Comparison of ENCODE assay signal across 13 cellular contexts in genomic region chr16:85757341-85757822, GRCh38. TPM values are rescaled to one million over a fixed set of nuclear protein-coding genes. Genes with fewer than 3 reads are reported as not detected.
DNase-seq lines count a peak whose midpoint lies in the region; ATAC-seq and TF ChIP-seq lines count a peak whose summit lies in the region.
"Had no signal": no experiment of that assay in that cellular context is flagged by ENCODE, and none has a peak within 500 bp of the region (broad histone marks: within the 10 kb centered on the region; RNA-seq: fewer than 3 reads in every experiment).

No MANE protein-coding gene starts in this region.

- TF ChIP-seq EP300 in SK-N-SH (IDR thresholded peaks at IDR 0.05; ENCODE audit: borderline replicate concordance in 1 of 2, low read depth in 1 of 2, low read length in 1 of 2), result no peak

- no peak for TF ChIP-seq CTCF in SK-N-SH (IDR thresholded peaks at IDR 0.05)

- peaks cover 6% of the 10 kb centered on the region; the same call in 1 of the 2 replicates for H3K27me3 ChIP-seq in SK-N-SH (ENCODE audit: insufficient read depth)

- no peak overlapping the region for H3K4me2 ChIP-seq in SK-N-SH
- H3K4me2 ChIP-seq: A549 had no signal

- TF ChIP-seq RAD21 in SK-N-SH (IDR thresholded peaks at IDR 0.05; ENCODE audit: low read length), result no peak

- no peak overlapping the region for H3K9ac ChIP-seq in SK-N-SH
- H3K9ac ChIP-seq: parathyroid adenoma had no signal

- peaks cover 9% of the 10 kb centered on the region for H3K4me1 Mint-ChIP-seq in T-helper 17 cell

- no peaks in the 10 kb centered on the region for H3K9me2 ChIP-seq in SK-N-SH

- no peaks in the 10 kb centered on the region for H3K9me3 ChIP-seq in SK-N-SH
- H3K9me3 ChIP-seq in T-helper 17 cell (ENCODE audit: control insufficient read depth, low read length, poor library complexity, severe bottlenecking), result no peaks in the 10 kb centered on the region
- H3K9me3 ChIP-seq: A549 had no signal

- peaks cover 2% of the 10 kb centered on the region for H3K36me3 Mint-ChIP-seq in T-helper 17 cell (ENCODE audit: low read depth)

- no peaks in the 10 kb centered on the region for H4K20me1 ChIP-seq in SK-N-SH (ENCODE audit: insufficient read depth)

- WGBS in SK-N-SH (ENCODE audit: low lambda C conversion rate), result 56% methylated on average over 7 of the region's 7 CpGs

- no peaks in the 10 kb centered on the region for H3K36me3 ChIP-seq in SK-N-SH (replicated peaks in 1 of 2; ENCODE audit: control insufficient read depth in 1 of 2, insufficient read depth in 2 of 2, low read length in 1 of 2)

- CTCF ChIA-PET in SK-N-SH (lab: Yijun Ruan, JAX), result no interaction called here

- H3F3A ChIP-seq in SK-N-SH (replicated peaks; ENCODE audit: insufficient read depth), result peaks cover 8% of the 10 kb centered on the region

- no peak for DNase-seq in SK-N-SH
- DNase-seq in T-helper 17 cell, result no peak
- peak; percentile 34 for DNase-seq in renal cortical epithelial cell (ENCODE audit: low read depth)
- no peak for DNase-seq in activated CD4-positive, alpha-beta T cell treated with anti-CD3 and anti-CD28 coated beads, Interleukin-2, amount 50 U/mL, for 4 hours
- DNase-seq in NCI-H446 treated with DMSO at 0.1 percent for 48 hours (lab: John Stamatoyannopoulos, UW), result no peak
- DNase-seq in NCI-H69 (lab: John Stamatoyannopoulos, UW), result no peak
- DNase-seq: amygdala, NCI-H345, T1000 had no signal

- no peak overlapping the region for H2AFZ ChIP-seq in SK-N-SH (ENCODE audit: low read depth)
- H2AFZ ChIP-seq: parathyroid adenoma had no signal

- POLR2A ChIA-PET in SK-N-SH (lab: Yijun Ruan, JAX), result no interaction called here

- ATAC-seq in SK-N-SH treated with all-trans-retinoic acid at 6 μM for 48 hours (peak; percentile 27), HG02840 (IDR thresholded peaks at IDR 0.05; ENCODE audit: low FRiP score, unreplicated experiment) (peak; percentile 45), T-helper 17 cell (no peak)
- ATAC-seq: A549 had no signal

- no peak overlapping the region for H3K4me3 Mint-ChIP-seq in T-helper 17 cell

- H3K4me1 ChIP-seq in SK-N-SH (ENCODE audit: control insufficient read depth in 1 of 2, insufficient read depth in 2 of 2, low read depth in 1 of 2, low read length in 1 of 2), result no peaks in the 10 kb centered on the region; a peak in 1 of 4 replicates
- H3K4me1 ChIP-seq: parathyroid adenoma had no signal

- no peaks in the 10 kb centered on the region for H3K79me2 ChIP-seq in SK-N-SH (ENCODE audit: insufficient read depth)
- H3K79me2 ChIP-seq: parathyroid adenoma had no signal

- H3K27ac Mint-ChIP-seq in T-helper 17 cell, result peak overlapping the region; percentile 72

- no peak overlapping the region for H3K4me3 ChIP-seq in SK-N-SH (ENCODE audit: low read depth in 2 of 2, low read length in 1 of 2)
- H3K4me3 ChIP-seq: A549 had no signal

- H3K27me3 Mint-ChIP-seq in T-helper 17 cell, result peaks cover 62% of the 10 kb centered on the region

- H3K27ac ChIP-seq in SK-N-SH (ENCODE audit: low read depth in 2 of 2, low read length in 1 of 2), result no peak overlapping the region
- H3K27ac ChIP-seq: A549, parathyroid adenoma had no signal

TF ChIP-seq in SK-N-SH treated with all-trans-retinoic acid at 6 μM for 48 hours, 23 proteins besides CTCF, POLR2A, EP300 and RAD21:
- no peak for TF ChIP-seq TSHZ2 (CRISPR knock-in tag; IDR thresholded peaks at IDR 0.05)
- no peak for TF ChIP-seq SNAI2 (CRISPR knock-in tag; IDR thresholded peaks at IDR 0.05)
- no peak for TF ChIP-seq ZFP3 (CRISPR knock-in tag; IDR thresholded peaks at IDR 0.05)

TF ChIP-seq in SK-N-SH, 30 proteins besides CTCF, POLR2A, EP300 and RAD21:
- TF ChIP-seq USF2 (IDR thresholded peaks at IDR 0.05; ENCODE audit: borderline replicate concordance, low read depth, low read length) (no peak), TEAD4 (IDR thresholded peaks at IDR 0.05; ENCODE audit: borderline replicate concordance, insufficient read depth) (no peak), ZBTB33 (IDR thresholded peaks at IDR 0.05; ENCODE audit: borderline replicate concordance, low read depth) (no peak), RCOR1 (IDR thresholded peaks at IDR 0.05; ENCODE audit: low read length) (no peak), RFX5 (IDR thresholded peaks at IDR 0.05; ENCODE audit: low read length) (no peak), EZH2phosphoT487 (IDR thresholded peaks at IDR 0.05; ENCODE audit: borderline replicate concordance, low read depth) (no peak), NFIC (IDR thresholded peaks at IDR 0.05; ENCODE audit: borderline replicate concordance) (no peak), TAF1 (IDR thresholded peaks at IDR 0.05; ENCODE audit: borderline replicate concordance, low read depth, low read length) (no peak), NRF1 (IDR thresholded peaks at IDR 0.05; ENCODE audit: low read depth, low read length) (no peak), YY1 (IDR thresholded peaks at IDR 0.05; ENCODE audit: low read depth) (no peak), FOSL2 (IDR thresholded peaks at IDR 0.05; ENCODE audit: borderline replicate concordance, low read depth) (no peak), IRF3 (IDR thresholded peaks at IDR 0.05; ENCODE audit: low read depth, low read length) (no peak)

RNA-seq across cellular contexts. Expression of gene C16orf74, which starts 6.5 kb away (rescaled TPM):
- 15.9 and 27.2 TPM in 2 replicates for polyA plus RNA-seq in SK-N-SH (2012; rRNA removed)
- 13.7 and 16.7 TPM in 2 replicates for polyA plus RNA-seq in SK-N-SH (2012; cell fraction: cytosol; rRNA removed)
- polyA plus RNA-seq in SK-N-SH (2012; cell fraction: nucleus; rRNA removed), result 20.6 and 35.2 TPM in 2 replicates
- 1 to 10 TPM; 4.6 to 7.2 TPM for total RNA-seq in T-helper 17 cell
- 1.6 and 8.5 TPM in 2 replicates for total RNA-seq in renal cortical epithelial cell

RNA-seq across cellular contexts. Expression of gene EMC8, which starts 42.0 kb away (rescaled TPM):
- 45.9 and 52.9 TPM in 2 replicates for polyA plus RNA-seq in SK-N-SH (2012; rRNA removed)
- polyA plus RNA-seq in SK-N-SH (2012; cell fraction: cytosol; rRNA removed), result 36.2 and 45.8 TPM in 2 replicates
- 42.9 and 47.0 TPM in 2 replicates for polyA plus RNA-seq in SK-N-SH (2012; cell fraction: nucleus; rRNA removed)
- total RNA-seq in T-helper 17 cell (10 to 100 TPM; 32.5 to 40.1 TPM), renal cortical epithelial cell (25.5 and 26.6 TPM in 2 replicates)

RNA-seq across cellular contexts. Expression of gene COX4I1, which starts 42.1 kb away (rescaled TPM):
- polyA plus RNA-seq in SK-N-SH (2012; rRNA removed), result 1,138 and 1,294 TPM in 2 replicates
- 1,164 and 1,171 TPM in 2 replicates for polyA plus RNA-seq in SK-N-SH (2012; cell fraction: cytosol; rRNA removed)
- 473 and 619 TPM in 2 replicates for polyA plus RNA-seq in SK-N-SH (2012; cell fraction: nucleus; rRNA removed)
- total RNA-seq in T-helper 17 cell (100 to 1,000 TPM; 526 to 533 TPM), renal cortical epithelial cell (349 and 463 TPM in 2 replicates)
